ENCODE assay signal across 9 cellular contexts in the genomic region with DNA sequence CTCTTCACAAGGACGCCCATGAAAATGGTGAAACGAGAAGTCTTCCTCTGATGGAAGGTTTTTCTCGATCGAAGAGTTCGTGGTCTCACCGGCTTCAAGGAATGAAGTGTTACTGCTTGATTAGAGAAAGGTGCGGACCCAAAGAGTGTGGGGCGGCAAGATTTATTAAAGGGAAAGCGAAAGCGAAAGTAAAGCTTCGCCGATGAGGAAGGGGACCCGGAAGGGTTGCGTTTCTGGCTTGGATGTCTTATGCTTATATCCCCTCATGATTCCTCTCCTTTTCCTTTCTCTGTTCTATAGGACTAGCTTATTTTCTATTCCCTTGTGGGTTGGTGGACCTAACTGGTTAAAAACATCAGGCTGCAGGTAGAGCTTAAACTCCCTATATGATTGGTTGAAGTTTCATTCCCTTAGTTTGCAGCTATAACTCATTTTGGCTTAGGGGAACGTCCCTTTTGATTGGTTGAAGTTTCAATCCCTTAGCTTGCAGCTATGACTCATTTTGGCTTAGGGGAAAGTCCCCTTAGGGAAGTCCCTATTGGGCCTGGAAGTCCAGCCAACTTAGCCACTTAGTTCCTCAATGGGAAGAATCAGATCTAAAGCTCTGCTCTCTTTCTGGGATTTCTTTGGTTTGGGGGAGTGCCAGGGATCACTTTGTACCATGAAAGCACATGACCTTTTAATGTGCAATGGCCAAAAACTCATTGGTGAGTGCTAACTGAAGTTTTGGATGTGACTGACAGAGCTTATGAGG.
DNase-seq lines count a peak whose midpoint lies in the region; ATAC-seq and TF ChIP-seq lines count a peak whose summit lies in the region.
"Had no signal": no experiment of that assay in that cellular context is flagged by ENCODE, and none has a peak within 500 bp of the region (broad histone marks: within the 10 kb centered on the region; RNA-seq: fewer than 3 reads in every experiment).

No MANE protein-coding gene starts in this region.

- H2AFZ ChIP-seq in osteoblast (ENCODE audit: low read length) = no peak overlapping the region

- no peak overlapping the region for H3K27ac ChIP-seq in osteoblast (ENCODE audit: low read depth, low read length)

- no peaks in the 10 kb centered on the region for H4K20me1 ChIP-seq in osteoblast (ENCODE audit: insufficient read depth, low read length)

- no peaks in the 10 kb centered on the region for H3K4me1 ChIP-seq in osteoblast (ENCODE audit: insufficient read depth, low read length)

- H3K4me3 ChIP-seq in GM12865 (ENCODE audit: low read depth, low read length) = no peak overlapping the region
- no peak overlapping the region for H3K4me3 ChIP-seq in fibroblast of the aortic adventitia (ENCODE audit: low read depth, low read length)
- no peak overlapping the region for H3K4me3 ChIP-seq in osteoblast (ENCODE audit: insufficient read depth, low read length)

- no peak overlapping the region for H3K4me2 ChIP-seq in osteoblast (ENCODE audit: insufficient read depth, low read length)

- peak overlapping the region; percentile 82 for H3K4me3 Mint-ChIP-seq in HFFc6
- H3K4me3 Mint-ChIP-seq in stimulated activated memory B cell treated with anti-CD40 and anti-IgM and Interleukin-4, amounts not matched to agents 10 μg/mL and 1 μg/mL and 100 μg/mL, for 72 hours = no peak overlapping the region

- no peak for TF ChIP-seq CTCF in GM12865 (IDR thresholded peaks at IDR 0.05; ENCODE audit: insufficient read depth, low read depth, low read length, missing control alignments)
- TF ChIP-seq CTCF in HFFc6 (IDR thresholded peaks at IDR 0.05) = no peak
- no peak for TF ChIP-seq CTCF in fibroblast of the aortic adventitia (IDR thresholded peaks at IDR 0.05; ENCODE audit: insufficient read depth, low read length)
- no peak for TF ChIP-seq CTCF in osteoblast (IDR thresholded peaks at IDR 0.05; ENCODE audit: extremely low read depth, low read depth, low read length)

- H3K4me1 Mint-ChIP-seq in HFFc6 (ENCODE audit: low read depth) = peaks cover 13% of the 10 kb centered on the region; the same call in 1 of the 2 replicates
- H3K4me1 Mint-ChIP-seq in stimulated activated memory B cell treated with anti-CD40 and anti-IgM and Interleukin-4, amounts not matched to agents 10 μg/mL and 1 μg/mL and 100 μg/mL, for 72 hours = no peaks in the 10 kb centered on the region

- no peaks in the 10 kb centered on the region; the same call in none of the 2 replicates for H3K27me3 Mint-ChIP-seq in HFFc6 (ENCODE audit: insufficient read depth)
- no peaks in the 10 kb centered on the region for H3K27me3 Mint-ChIP-seq in stimulated activated memory B cell treated with anti-CD40 and anti-IgM and Interleukin-4, amounts not matched to agents 10 μg/mL and 1 μg/mL and 100 μg/mL, for 72 hours

- DNase-seq in GM12865 (ENCODE audit: low read depth) (peak; percentile 26), HFFc6 (peak; percentile 42), NCI-H2227 (lab: John Stamatoyannopoulos, UW; ENCODE audit: unreplicated experiment) (peak; percentile 8), fibroblast of the aortic adventitia (ENCODE audit: low read depth) (peak; percentile 56), osteoblast (ENCODE audit: insufficient read length, low spot score, missing footprints) (no peak)
- DNase-seq in activated CD4-positive, alpha-beta T cell treated with anti-CD3 and anti-CD28 coated beads, Interleukin-2, amount 50 U/mL, for 48 hours = no peak

- H3K36me3 Mint-ChIP-seq in HFFc6 (ENCODE audit: low read depth) = no peaks in the 10 kb centered on the region
- H3K36me3 Mint-ChIP-seq in stimulated activated memory B cell treated with anti-CD40 and anti-IgM and Interleukin-4, amounts not matched to agents 10 μg/mL and 1 μg/mL and 100 μg/mL, for 72 hours = no peaks in the 10 kb centered on the region

- no peak for ATAC-seq in stimulated activated memory B cell treated with anti-CD40 and anti-IgM and Interleukin-4, amounts not matched to agents 10 μg/mL and 1 μg/mL and 100 μg/mL, for 72 hours
- no peak for ATAC-seq in GM19351 (IDR thresholded peaks at IDR 0.05; ENCODE audit: unreplicated experiment)

- no peaks in the 10 kb centered on the region for H3K27me3 ChIP-seq in osteoblast (ENCODE audit: insufficient read depth, low read length)

- no peaks in the 10 kb centered on the region for H3K36me3 ChIP-seq in osteoblast (ENCODE audit: insufficient read depth, low read length)

- H3K27ac Mint-ChIP-seq in HFFc6 = peak overlapping the region; percentile 77; the same call in 1 of the 2 replicates
- no peak overlapping the region for H3K27ac Mint-ChIP-seq in stimulated activated memory B cell treated with anti-CD40 and anti-IgM and Interleukin-4, amounts not matched to agents 10 μg/mL and 1 μg/mL and 100 μg/mL, for 72 hours
- H3K27ac Mint-ChIP-seq: activated naive CD4-positive, alpha-beta T cell treated with anti-CD3 and anti-CD28 coated beads, Interleukin-2, amount 50 U/mL, for 72 hours had no signal

- H3K9me3 Mint-ChIP-seq in HFFc6 = no peaks in the 10 kb centered on the region
- H3K9me3 Mint-ChIP-seq in stimulated activated memory B cell treated with anti-CD40 and anti-IgM and Interleukin-4, amounts not matched to agents 10 μg/mL and 1 μg/mL and 100 μg/mL, for 72 hours = peaks cover 12% of the 10 kb centered on the region

- no peaks in the 10 kb centered on the region for H3K79me2 ChIP-seq in osteoblast (ENCODE audit: insufficient read depth, low read length)

- no peaks in the 10 kb centered on the region for H3K9me3 ChIP-seq in osteoblast (ENCODE audit: low read depth, low read length)

Comparison
In these comparisons a context has a peak if more than half of its experiments do, and no peak if none do; other contexts are left out.
1. DNase-seq: peak in GM12865 (single experiment), HFFc6 (single experiment), NCI-H2227 (single experiment) and fibroblast of the aortic adventitia (single experiment); none in osteoblast (single experiment) and activated CD4-positive, alpha-beta T cell treated with anti-CD3 and anti-CD28 coated beads, Interleukin-2, amount 50 U/mL, for 48 hours (0 of 2).